18 cellular contexts compared by ENCODE assay signal in genomic region chr14:56207626-56208297, GRCh38.
DNase-seq lines count a peak whose midpoint lies in the region; ATAC-seq and TF ChIP-seq lines count a peak whose summit lies in the region.
"Had no signal": no experiment of that assay in that cellular context is flagged by ENCODE, and none has a peak within 500 bp of the region (broad histone marks: within the 10 kb centered on the region; RNA-seq: fewer than 3 reads in every experiment).

No MANE protein-coding gene starts in this region.

- no peak overlapping the region for H4K5ac ChIP-seq in H9 (ENCODE audit: insufficient read length, low read depth, low read length)

- no peak overlapping the region for H2AK5ac ChIP-seq in H9 (ENCODE audit: insufficient read length, low read length)

- no peak overlapping the region for H4K8ac ChIP-seq in H9 (replicated peaks; ENCODE audit: insufficient read length, low read depth, low read length)

- H2BK12ac ChIP-seq in H9 (ENCODE audit: insufficient read length, low read depth, low read length) = no peak overlapping the region

- H3K56ac ChIP-seq in H9 (ENCODE audit: insufficient read length, low read depth, low read length) = no peak overlapping the region

- no peak for TF ChIP-seq POLR2A in prostate gland (IDR thresholded peaks at IDR 0.05)

- H3K27me3 ChIP-seq in upper lobe of right lung = no peaks in the 10 kb centered on the region
- H3K27me3 ChIP-seq in H9 (ENCODE audit: insufficient read depth, low read length) = no peaks in the 10 kb centered on the region
- H3K27me3 ChIP-seq in prostate gland (replicated peaks; ENCODE audit: insufficient read depth) = no peaks in the 10 kb centered on the region
- H3K27me3 ChIP-seq: esophagus muscularis mucosa had no signal

- no peaks in the 10 kb centered on the region for H3K36me3 Mint-ChIP-seq in H9 (ENCODE audit: insufficient read depth in 1 of 3, low read depth in 3 of 3)
- H3K36me3 Mint-ChIP-seq: activated naive CD8-positive, alpha-beta T cell treated with anti-CD3 and anti-CD28 coated beads for 36 hours had no signal

- no peak overlapping the region for H3K9ac ChIP-seq in H9 (ENCODE audit: extremely low read depth, insufficient read length, low read length)

- no peaks in the 10 kb centered on the region for H3K79me2 ChIP-seq in H9 (ENCODE audit: insufficient read depth, low read length)

- no peak overlapping the region for H3K23ac ChIP-seq in H9 (ENCODE audit: insufficient read length, low read depth, low read length)

- no peak overlapping the region for H3K4me3 Mint-ChIP-seq in H9
- H3K4me3 Mint-ChIP-seq: activated naive CD8-positive, alpha-beta T cell treated with anti-CD3 and anti-CD28 coated beads for 36 hours had no signal

- no peak overlapping the region for H3K14ac ChIP-seq in H9 (ENCODE audit: insufficient read depth, low read length)

- H3K27ac Mint-ChIP-seq in H9 = peak overlapping the region in 1 of 3 experiments; percentile 81; a peak in 1 of 7 replicates
- H3K27ac Mint-ChIP-seq: activated naive CD8-positive, alpha-beta T cell treated with anti-CD3 and anti-CD28 coated beads for 36 hours had no signal

- H3K9me3 Mint-ChIP-seq in H9 = no peaks in the 10 kb centered on the region
- H3K9me3 Mint-ChIP-seq: activated naive CD8-positive, alpha-beta T cell treated with anti-CD3 and anti-CD28 coated beads for 36 hours had no signal

- H3K9me3 ChIP-seq in upper lobe of right lung (no peaks in the 10 kb centered on the region), H9 (ENCODE audit: control insufficient read depth, low read depth, low read length) (no peaks in the 10 kb centered on the region), prostate gland (no peaks in the 10 kb centered on the region)
- H3K9me3 ChIP-seq: esophagus muscularis mucosa, thoracic aorta had no signal

- H3K27ac ChIP-seq in upper lobe of right lung = no peak overlapping the region
- H3K27ac ChIP-seq in H9 (ENCODE audit: insufficient read length, low read depth, low read length) = no peak overlapping the region
- H3K27ac ChIP-seq in prostate gland = no peak overlapping the region
- H3K27ac ChIP-seq: 22Rv1, esophagus muscularis mucosa, thoracic aorta had no signal

- H2BK15ac ChIP-seq in H9 (ENCODE audit: low read depth, low read length) = no peak overlapping the region

- peak; percentile 48 for ATAC-seq in upper lobe of right lung
- no peak for ATAC-seq in stimulated activated naive CD8-positive, alpha-beta T cell treated with anti-CD3 and anti-CD28 coated beads, Interleukin-15, Interleukin-2, amounts not matched to agents 100 U/mL and 50 U/mL, for 24 hours

- intact Hi-C loops in upper lobe of right lung (cut with DNase I) = no loop called here
- intact Hi-C loops in prostate gland (cut with DNase I) = no loop called here

- H2BK20ac ChIP-seq in H9 (ENCODE audit: low read depth, low read length, poor library complexity, severe bottlenecking) = no peak overlapping the region

- no CpG with 5 or more reads among the region's 3 CpGs for WGBS in H9 (ENCODE audit: extremely low coverage, insufficient read length, low lambda C conversion rate)
- WGBS in prostate gland = 55% methylated on average over 3 of the region's 3 CpGs

- no peaks in the 10 kb centered on the region for H3K27me3 Mint-ChIP-seq in H9 (ENCODE audit: low read depth)
- H3K27me3 Mint-ChIP-seq: activated naive CD8-positive, alpha-beta T cell treated with anti-CD3 and anti-CD28 coated beads for 36 hours had no signal

- peak in 2 of 3 experiments; percentile 11 to 96 for DNase-seq in NCI-H1417 (lab: John Stamatoyannopoulos, UW)
- no peak for DNase-seq in NCI-H1417 treated with DMSO at 0.1 percent for 48 hours (lab: John Stamatoyannopoulos, UW)
- peak; percentile 88 for DNase-seq in NCI-H510A treated with DMSO at 0.1 percent for 48 hours (lab: John Stamatoyannopoulos, UW)
- peak; percentile 83 for DNase-seq in islet precursor cell
- DNase-seq in upper lobe of right lung = no peak
- DNase-seq in H9 = no peak
- no peak for DNase-seq in stimulated activated naive CD8-positive, alpha-beta T cell treated with anti-CD3 and anti-CD28 coated beads, Interleukin-15, Interleukin-2, amounts not matched to agents 100 U/mL and 50 U/mL, for 24 hours
- DNase-seq in prostate gland (ENCODE audit: low spot score) = no peak
- DNase-seq: activated CD4-positive, alpha-beta T cell treated with anti-CD3 and anti-CD28 coated beads, Interleukin-2, amount 50 U/mL, for 4 hours; activated naive CD8-positive, alpha-beta T cell treated with anti-CD3 and anti-CD28 coated beads for 36 hours; head of caudate nucleus; NCI-H1930; NCI-H774; RPMI8226; SW 1271 had no signal

- no peaks in the 10 kb centered on the region for H3K23me2 ChIP-seq in H9 (ENCODE audit: insufficient read length, low read depth, low read length, poor library complexity, severe bottlenecking)

- H3K4me1 Mint-ChIP-seq in H9 = peaks cover 0 to 3% of the 10 kb centered on the region in 2 experiments; a peak in 2 of 4 replicates

- H3K4me2 ChIP-seq in H9 (ENCODE audit: insufficient read depth, insufficient read length, low read length) = no peak overlapping the region

- H2AFZ ChIP-seq in H9 (ENCODE audit: low read length) = no peak overlapping the region

- H2BK120ac ChIP-seq in H9 (ENCODE audit: low read depth, low read length, poor library complexity, severe bottlenecking) = no peak overlapping the region

- no peak overlapping the region for H3T11ph ChIP-seq in H9 (ENCODE audit: low read length)

- H3K18ac ChIP-seq in H9 (ENCODE audit: insufficient read length, low read depth, low read length) = no peak overlapping the region

- H3K4me3 ChIP-seq in upper lobe of right lung (no peak overlapping the region), prostate gland (no peak overlapping the region)
- H3K4me3 ChIP-seq: esophagus muscularis mucosa, thoracic aorta had no signal

- TF ChIP-seq CTCF in upper lobe of right lung (IDR thresholded peaks at IDR 0.05) (no peak), H9 (conservative IDR thresholded peaks at IDR 0.05) (no peak), prostate gland (IDR thresholded peaks at IDR 0.05) (no peak)

- H3K4me1 ChIP-seq in upper lobe of right lung = peaks cover 7% of the 10 kb centered on the region
- no peaks in the 10 kb centered on the region for H3K4me1 ChIP-seq in H9 (ENCODE audit: insufficient read depth, low read length)
- H3K4me1 ChIP-seq in prostate gland (replicated peaks) = no peaks in the 10 kb centered on the region

- H2BK5ac ChIP-seq in H9 (ENCODE audit: insufficient read length, low read length) = no peak overlapping the region

- H4K20me1 ChIP-seq in H9 (ENCODE audit: control insufficient read depth, insufficient read depth, insufficient read length) = no peaks in the 10 kb centered on the region

- H3K36me3 ChIP-seq in upper lobe of right lung (no peaks in the 10 kb centered on the region), prostate gland (no peaks in the 10 kb centered on the region)
- H3K36me3 ChIP-seq: esophagus muscularis mucosa, thoracic aorta had no signal

- H4K91ac ChIP-seq in H9 (ENCODE audit: insufficient read length, low read depth, low read length) = no peak overlapping the region

- peaks cover 3% of the 10 kb centered on the region for H3K79me1 ChIP-seq in H9 (ENCODE audit: insufficient read depth, low read depth, low read length, poor library complexity, severe bottlenecking)

- no peak overlapping the region for H3K4ac ChIP-seq in H9 (ENCODE audit: low read depth, low read length)

Comparison
In these comparisons a context has a peak if more than half of its experiments do, and no peak if none do; other contexts are left out.
1. DNase-seq: peak in NCI-H1417 (2 of 3), NCI-H510A treated with DMSO at 0.1 percent for 48 hours (single experiment) and islet precursor cell (single experiment); none in NCI-H1417 treated with DMSO at 0.1 percent for 48 hours (single experiment), upper lobe of right lung (single experiment), H9 (single experiment), stimulated activated naive CD8-positive, alpha-beta T cell treated with anti-CD3 and anti-CD28 coated beads, Interleukin-15, Interleukin-2, amounts not matched to agents 100 U/mL and 50 U/mL, for 24 hours (single experiment) and prostate gland (single experiment).